1 cellular context compared by ENCODE assay signal in genomic region chr9:136686534-136686793, GRCh38.
TF ChIP-seq lines count a peak whose summit lies in the region.

No MANE protein-coding gene starts in this region.

TF ChIP-seq in GM23338, 12 proteins besides CTCF, POLR2A, EP300 and RAD21 (continued from another document):
- TF ChIP-seq ZNF462 (CRISPR knock-in tag; IDR thresholded peaks at IDR 0.05) (no peak), ETS1 (IDR thresholded peaks at IDR 0.05) (no peak), POLR2AphosphoS5 (IDR thresholded peaks at IDR 0.05; ENCODE audit: low read depth) (no peak), NANOG (IDR thresholded peaks at IDR 0.05; ENCODE audit: borderline replicate concordance) (no peak), EZH2phosphoT487 (IDR thresholded peaks at IDR 0.05; ENCODE audit: unreplicated experiment) (no peak), EZH2 (IDR thresholded peaks at IDR 0.05; ENCODE audit: low read depth, unreplicated experiment) (no peak)
TF ChIP-seq in GM23338: peak in this region for 0.
